25 cellular contexts compared by ENCODE assay signal in the genomic region with DNA sequence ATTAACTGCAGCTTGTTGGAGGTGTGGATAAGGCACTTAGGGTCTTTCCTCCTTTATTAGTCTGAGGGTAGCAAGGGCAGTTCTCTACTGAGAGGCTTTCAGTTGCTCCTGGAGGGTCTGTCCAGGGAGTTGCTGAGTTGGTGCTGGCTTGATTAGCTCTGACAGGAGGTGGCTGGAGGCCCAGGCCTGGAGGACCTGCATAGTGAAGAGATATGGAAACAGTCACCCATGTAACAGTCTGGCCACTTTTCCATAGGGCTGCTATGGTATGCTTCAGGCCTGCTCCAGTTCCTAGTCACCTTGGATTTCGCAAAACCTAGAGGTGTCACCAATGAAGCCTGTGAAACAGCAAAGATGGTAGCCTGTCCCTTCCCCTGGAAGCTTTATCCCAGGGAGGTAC.
A peak's percentile ranks its signal among the peaks of the same experiment; 100 is the strongest.
DNase-seq lines count a peak whose midpoint lies in the region; ATAC-seq and TF ChIP-seq lines count a peak whose summit lies in the region.
"Had no signal": no experiment of that assay in that cellular context is flagged by ENCODE, and none has a peak within 500 bp of the region (broad histone marks: within the 10 kb centered on the region; RNA-seq: fewer than 3 reads in every experiment).

No MANE protein-coding gene starts in this region.

- 98% methylated on average over 1 of the region's 1 CpG for WGBS in mesenchymal stem cell
- 97 to 99% methylated on average over 1 of the region's 1 CpG for WGBS in sigmoid colon, 2 donors

- H2BK5ac ChIP-seq in mesenchymal stem cell (ENCODE audit: low read depth, low read length, poor library complexity, severe bottlenecking) = no peak overlapping the region

- peaks cover 11% of the 10 kb centered on the region for H3K9me3 Mint-ChIP-seq in activated CD4-positive, alpha-beta T cell treated with anti-CD3 and anti-CD28 coated beads, Interleukin-2, amount 10 ng/mL, durations not matched to agents 24 days and 14 days
- peaks cover 31% of the 10 kb centered on the region for H3K9me3 Mint-ChIP-seq in activated T-helper 1 cell treated with anti-CD3 and anti-CD28 coated beads, Interleukin-12 subunit alpha, Interleukin-12 subunit beta, Interleukin-2, Interleukin-4 antibody, amounts not matched to agents 30 ng/mL and 10 ng/mL and 1 ng/mL, durations not matched to agents 14 hours and 24 hours and 36 hours

- no peak overlapping the region for H3K4ac ChIP-seq in mesenchymal stem cell (ENCODE audit: low read depth in 1 of 2, low read length in 2 of 2)

- H3K23ac ChIP-seq in mesenchymal stem cell (ENCODE audit: low read length in 2 of 2) = no peak overlapping the region

- no peak overlapping the region for H2BK120ac ChIP-seq in mesenchymal stem cell (ENCODE audit: low read depth, low read length)

- H3K4me2 ChIP-seq in mesenchymal stem cell (ENCODE audit: low read length, poor library complexity, severe bottlenecking) = no peak overlapping the region
- H3K4me2 ChIP-seq: BLaER1 treated with 17β-estradiol and CSF1 and Interleukin-3, amounts not matched to agents 10 nM and 100 nM; PC-9 had no signal

- ATAC-seq in Right ventricle myocardium superior (ENCODE audit: poor library complexity) = peak; percentile 71

- peaks cover 6% of the 10 kb centered on the region for H3K79me1 ChIP-seq in mesenchymal stem cell (replicated peaks; ENCODE audit: low read length, poor library complexity, severe bottlenecking)

- TF ChIP-seq EP300 in sigmoid colon (IDR thresholded peaks at IDR 0.05) = no peak

- peak overlapping the region in 1 of 2 experiments; percentile 66 for H3K18ac ChIP-seq in mesenchymal stem cell (ENCODE audit: low read depth in 1 of 2, low read length in 2 of 2)

- no peaks in the 10 kb centered on the region for H3K27me3 ChIP-seq in mesenchymal stem cell (ENCODE audit: control insufficient read depth in 1 of 2, insufficient read depth in 1 of 2, low read length in 2 of 2)
- no peaks in the 10 kb centered on the region for H3K27me3 ChIP-seq in sigmoid colon
- H3K27me3 ChIP-seq: BLaER1 treated with 17β-estradiol and CSF1 and Interleukin-3, amounts not matched to agents 10 nM and 100 nM; MG63; SJCRH30 had no signal

- H3K4me3 ChIP-seq in mesenchymal stem cell (ENCODE audit: insufficient read depth in 1 of 2, low read depth in 1 of 2, low read length in 2 of 2) (no peak overlapping the region), sigmoid colon (no peak overlapping the region)
- H3K4me3 ChIP-seq: BLaER1 treated with 17β-estradiol and CSF1 and Interleukin-3, amounts not matched to agents 10 nM and 100 nM; GM23248; MG63; PC-9; SJCRH30 had no signal

- H3K27ac Mint-ChIP-seq in activated CD4-positive, alpha-beta T cell treated with anti-CD3 and anti-CD28 coated beads, Interleukin-2, amount 10 ng/mL, durations not matched to agents 24 days and 14 days = peak overlapping the region; percentile 43
- H3K27ac Mint-ChIP-seq in activated T-helper 1 cell treated with anti-CD3 and anti-CD28 coated beads, Interleukin-12 subunit alpha, Interleukin-12 subunit beta, Interleukin-2, Interleukin-4 antibody, amounts not matched to agents 30 ng/mL and 10 ng/mL and 1 ng/mL, durations not matched to agents 14 hours and 24 hours and 36 hours = peak overlapping the region; percentile 58
- H3K27ac Mint-ChIP-seq: IgD-negative memory B cell had no signal

- H2AK5ac ChIP-seq in mesenchymal stem cell (ENCODE audit: low read length, severe bottlenecking) = no peak overlapping the region

- no peak for TF ChIP-seq CTCF in sigmoid colon (IDR thresholded peaks at IDR 0.05)

- H4K91ac ChIP-seq in mesenchymal stem cell (ENCODE audit: low read length) = no peak overlapping the region

- no peaks in the 10 kb centered on the region for H3K27me3 Mint-ChIP-seq in activated CD4-positive, alpha-beta T cell treated with anti-CD3 and anti-CD28 coated beads, Interleukin-2, amount 10 ng/mL, durations not matched to agents 24 days and 14 days
- H3K27me3 Mint-ChIP-seq in activated T-helper 1 cell treated with anti-CD3 and anti-CD28 coated beads, Interleukin-12 subunit alpha, Interleukin-12 subunit beta, Interleukin-2, Interleukin-4 antibody, amounts not matched to agents 30 ng/mL and 10 ng/mL and 1 ng/mL, durations not matched to agents 14 hours and 24 hours and 36 hours (ENCODE audit: insufficient read depth) = no peaks in the 10 kb centered on the region
- H3K27me3 Mint-ChIP-seq: CD4-positive, alpha-beta memory T cell; IgD-negative memory B cell had no signal

- intact Hi-C loops in activated CD4-positive, alpha-beta T cell treated with anti-CD3 and anti-CD28 coated beads, Interleukin-2, amount 10 ng/mL, durations not matched to agents 24 days and 14 days (cut with micrococcal nuclease) = loop anchor here (2.0 kb wide), 3 partner anchors 31 to 297 kb away; no protein-coding TSS in a partner anchor
- intact Hi-C loops in Right ventricle myocardium superior (cut with DNase I) = no loop called here
- intact Hi-C loops in cardiac septum (cut with DNase I) = no loop called here
- intact Hi-C loops in activated T-helper 1 cell treated with anti-CD3 and anti-CD28 coated beads, Interleukin-12 subunit alpha, Interleukin-12 subunit beta, Interleukin-2, Interleukin-4 antibody, amounts not matched to agents 30 ng/mL and 10 ng/mL and 1 ng/mL, durations not matched to agents 14 hours and 24 hours and 36 hours (cut with micrococcal nuclease) = loop anchor here (2.0 to 10.0 kb wide), 3 partner anchors 145 to 297 kb away; no protein-coding TSS in a partner anchor
- intact Hi-C loops in sigmoid colon (cut with DNase I) = loop anchor here (5.0 kb wide), 1 partner anchor 39 kb away; no protein-coding TSS in a partner anchor

- H2BK15ac ChIP-seq in mesenchymal stem cell (ENCODE audit: low read depth, poor library complexity, severe bottlenecking) = no peak overlapping the region

- H2BK12ac ChIP-seq in mesenchymal stem cell (ENCODE audit: low read length in 2 of 2) = peak overlapping the region; percentile 17 to 56

- peaks cover 59% of the 10 kb centered on the region for H3K4me1 Mint-ChIP-seq in activated CD4-positive, alpha-beta T cell treated with anti-CD3 and anti-CD28 coated beads, Interleukin-2, amount 10 ng/mL, durations not matched to agents 24 days and 14 days
- peaks cover 48% of the 10 kb centered on the region for H3K4me1 Mint-ChIP-seq in activated T-helper 1 cell treated with anti-CD3 and anti-CD28 coated beads, Interleukin-12 subunit alpha, Interleukin-12 subunit beta, Interleukin-2, Interleukin-4 antibody, amounts not matched to agents 30 ng/mL and 10 ng/mL and 1 ng/mL, durations not matched to agents 14 hours and 24 hours and 36 hours (ENCODE audit: low read depth)

- no peaks in the 10 kb centered on the region for H3K4me1 ChIP-seq in mesenchymal stem cell (ENCODE audit: control insufficient read depth, insufficient read depth, low read depth, low read length)
- H3K4me1 ChIP-seq in sigmoid colon = peaks cover 0 to 13% (median 13%) of the 10 kb centered on the region in 4 donors
- H3K4me1 ChIP-seq: SJCRH30 had no signal

- H3K9me3 ChIP-seq in mesenchymal stem cell (ENCODE audit: control insufficient read depth, low read length) = peaks cover 11% of the 10 kb centered on the region
- H3K9me3 ChIP-seq in sigmoid colon = no peaks in the 10 kb centered on the region
- H3K9me3 ChIP-seq: Caco-2 had no signal

- no peak overlapping the region for H4K8ac ChIP-seq in mesenchymal stem cell (ENCODE audit: low read length)

- H3K27ac ChIP-seq in mesenchymal stem cell (ENCODE audit: low read length, poor library complexity, severe bottlenecking) = no peak overlapping the region
- H3K27ac ChIP-seq in sigmoid colon = no peak overlapping the region
- H3K27ac ChIP-seq: 22Rv1; BLaER1 treated with 17β-estradiol and CSF1 and Interleukin-3, amounts not matched to agents 10 nM and 100 nM; GM23248; PC-9; SJCRH30 had no signal

- H2AFZ ChIP-seq in mesenchymal stem cell (ENCODE audit: low read depth, low read length) = no peak overlapping the region
- H2AFZ ChIP-seq: GM23248, PC-9 had no signal

- no peaks in the 10 kb centered on the region for H3K36me3 ChIP-seq in mesenchymal stem cell (ENCODE audit: control insufficient read depth in 1 of 2, insufficient read depth in 2 of 2, low read depth in 1 of 2, low read length in 2 of 2)
- no peaks in the 10 kb centered on the region for H3K36me3 ChIP-seq in sigmoid colon
- H3K36me3 ChIP-seq: BLaER1 treated with 17β-estradiol and CSF1 and Interleukin-3, amounts not matched to agents 10 nM and 100 nM; MG63; SJCRH30 had no signal

- H3K9ac ChIP-seq in mesenchymal stem cell (ENCODE audit: low read length) = no peak overlapping the region
- H3K9ac ChIP-seq: BLaER1 treated with 17β-estradiol and CSF1 and Interleukin-3, amounts not matched to agents 10 nM and 100 nM; GM23248 had no signal

- no peak for DNase-seq in activated CD4-positive, alpha-beta T cell treated with anti-CD3 and anti-CD28 coated beads, Interleukin-2, amount 10 ng/mL, durations not matched to agents 24 days and 14 days
- no peak for DNase-seq in activated CD4-positive, alpha-beta T cell treated with anti-CD3 and anti-CD28 coated beads for 48 hours
- DNase-seq in Right ventricle myocardium superior = peak; percentile 50
- DNase-seq in cardiac septum (ENCODE audit: low spot score) = no peak
- DNase-seq in activated T-helper 1 cell treated with anti-CD3 and anti-CD28 coated beads, Interleukin-12 subunit alpha, Interleukin-12 subunit beta, Interleukin-2, Interleukin-4 antibody, amounts not matched to agents 30 ng/mL and 10 ng/mL and 1 ng/mL, durations not matched to agents 14 hours and 24 hours and 36 hours (ENCODE audit: low spot score) = no peak
- DNase-seq in mesenchymal stem cell = no peak
- DNase-seq in ureter (ENCODE audit: low spot score) = no peak
- no peak for DNase-seq in sigmoid colon
- DNase-seq: ACHN, Caco-2, DMS 273 treated with DMSO at 0.1 percent for 48 hours, DND-41, GM23248, HCEC 1CT, MG63, NCI-H1048, NCI-H1417 treated with DMSO at 0.1 percent for 48 hours, NCI-H187, NCI-H69, PC-9, SJCRH30 had no signal

- H3K36me3 Mint-ChIP-seq in activated CD4-positive, alpha-beta T cell treated with anti-CD3 and anti-CD28 coated beads, Interleukin-2, amount 10 ng/mL, durations not matched to agents 24 days and 14 days (ENCODE audit: low read depth) = peaks cover 26% of the 10 kb centered on the region
- H3K36me3 Mint-ChIP-seq in activated T-helper 1 cell treated with anti-CD3 and anti-CD28 coated beads, Interleukin-12 subunit alpha, Interleukin-12 subunit beta, Interleukin-2, Interleukin-4 antibody, amounts not matched to agents 30 ng/mL and 10 ng/mL and 1 ng/mL, durations not matched to agents 14 hours and 24 hours and 36 hours (ENCODE audit: low read depth) = peaks cover 21% of the 10 kb centered on the region

- no peak for TF ChIP-seq POLR2A in sigmoid colon (IDR thresholded peaks at IDR 0.05)

- no peak overlapping the region for H3K14ac ChIP-seq in mesenchymal stem cell (ENCODE audit: low read length in 2 of 2)

- H3K4me3 Mint-ChIP-seq in activated CD4-positive, alpha-beta T cell treated with anti-CD3 and anti-CD28 coated beads, Interleukin-2, amount 10 ng/mL, durations not matched to agents 24 days and 14 days = no peak overlapping the region
- no peak overlapping the region for H3K4me3 Mint-ChIP-seq in activated T-helper 1 cell treated with anti-CD3 and anti-CD28 coated beads, Interleukin-12 subunit alpha, Interleukin-12 subunit beta, Interleukin-2, Interleukin-4 antibody, amounts not matched to agents 30 ng/mL and 10 ng/mL and 1 ng/mL, durations not matched to agents 14 hours and 24 hours and 36 hours
- H3K4me3 Mint-ChIP-seq: CD4-positive, alpha-beta memory T cell; IgD-negative memory B cell had no signal

Comparison
In these comparisons a context has a peak if more than half of its experiments do, and no peak if none do; other contexts are left out.
1. intact Hi-C loops: an anchor here in activated CD4-positive, alpha-beta T cell treated with anti-CD3 and anti-CD28 coated beads, Interleukin-2, amount 10 ng/mL, durations not matched to agents 24 days and 14 days (2.0 kb wide), activated T-helper 1 cell treated with anti-CD3 and anti-CD28 coated beads, Interleukin-12 subunit alpha, Interleukin-12 subunit beta, Interleukin-2, Interleukin-4 antibody, amounts not matched to agents 30 ng/mL and 10 ng/mL and 1 ng/mL, durations not matched to agents 14 hours and 24 hours and 36 hours (2.0 to 10.0 kb wide) and sigmoid colon (5.0 kb wide); none called in Right ventricle myocardium superior and cardiac septum.